In genomic region chr17:1716912-1717695, GRCh38 we compare ENCODE assay signal across 1 cellular context.
TF ChIP-seq lines count a peak whose summit lies in the region.

No MANE protein-coding gene starts in this region.

TF ChIP-seq in K562, 482 proteins besides CTCF, POLR2A, EP300 and RAD21 (continued from another document and continues in another):
- TF ChIP-seq, protein P1, sequence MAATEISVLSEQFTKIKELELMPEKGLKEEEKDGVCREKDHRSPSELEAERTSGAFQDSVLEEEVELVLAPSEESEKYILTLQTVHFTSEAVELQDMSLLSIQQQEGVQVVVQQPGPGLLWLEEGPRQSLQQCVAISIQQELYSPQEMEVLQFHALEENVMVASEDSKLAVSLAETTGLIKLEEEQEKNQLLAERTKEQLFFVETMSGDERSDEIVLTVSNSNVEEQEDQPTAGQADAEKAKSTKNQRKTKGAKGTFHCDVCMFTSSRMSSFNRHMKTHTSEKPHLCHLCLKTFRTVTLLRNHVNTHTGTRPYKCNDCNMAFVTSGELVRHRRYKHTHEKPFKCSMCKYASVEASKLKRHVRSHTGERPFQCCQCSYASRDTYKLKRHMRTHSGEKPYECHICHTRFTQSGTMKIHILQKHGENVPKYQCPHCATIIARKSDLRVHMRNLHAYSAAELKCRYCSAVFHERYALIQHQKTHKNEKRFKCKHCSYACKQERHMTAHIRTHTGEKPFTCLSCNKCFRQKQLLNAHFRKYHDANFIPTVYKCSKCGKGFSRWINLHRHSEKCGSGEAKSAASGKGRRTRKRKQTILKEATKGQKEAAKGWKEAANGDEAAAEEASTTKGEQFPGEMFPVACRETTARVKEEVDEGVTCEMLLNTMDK (IDR thresholded peaks at IDR 0.05; ENCODE audit: borderline replicate concordance, insufficient read depth, low read depth, low read length, poor library complexity, severe bottlenecking): no peak
- TF ChIP-seq, protein P2, sequence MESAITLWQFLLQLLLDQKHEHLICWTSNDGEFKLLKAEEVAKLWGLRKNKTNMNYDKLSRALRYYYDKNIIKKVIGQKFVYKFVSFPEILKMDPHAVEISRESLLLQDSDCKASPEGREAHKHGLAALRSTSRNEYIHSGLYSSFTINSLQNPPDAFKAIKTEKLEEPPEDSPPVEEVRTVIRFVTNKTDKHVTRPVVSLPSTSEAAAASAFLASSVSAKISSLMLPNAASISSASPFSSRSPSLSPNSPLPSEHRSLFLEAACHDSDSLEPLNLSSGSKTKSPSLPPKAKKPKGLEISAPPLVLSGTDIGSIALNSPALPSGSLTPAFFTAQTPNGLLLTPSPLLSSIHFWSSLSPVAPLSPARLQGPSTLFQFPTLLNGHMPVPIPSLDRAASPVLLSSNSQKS (CRISPR knock-in tag; IDR thresholded peaks at IDR 0.05): no peak
- TF ChIP-seq, protein P3, sequence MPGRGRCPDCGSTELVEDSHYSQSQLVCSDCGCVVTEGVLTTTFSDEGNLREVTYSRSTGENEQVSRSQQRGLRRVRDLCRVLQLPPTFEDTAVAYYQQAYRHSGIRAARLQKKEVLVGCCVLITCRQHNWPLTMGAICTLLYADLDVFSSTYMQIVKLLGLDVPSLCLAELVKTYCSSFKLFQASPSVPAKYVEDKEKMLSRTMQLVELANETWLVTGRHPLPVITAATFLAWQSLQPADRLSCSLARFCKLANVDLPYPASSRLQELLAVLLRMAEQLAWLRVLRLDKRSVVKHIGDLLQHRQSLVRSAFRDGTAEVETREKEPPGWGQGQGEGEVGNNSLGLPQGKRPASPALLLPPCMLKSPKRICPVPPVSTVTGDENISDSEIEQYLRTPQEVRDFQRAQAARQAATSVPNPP (IDR thresholded peaks at IDR 0.05; ENCODE audit: borderline replicate concordance, insufficient read depth, insufficient read length): no peak
- TF ChIP-seq HNRNPH1 (optimal IDR thresholded peaks at IDR 0.05; ENCODE audit: low read depth, low read length) (no peak), MTA3 (IDR thresholded peaks at IDR 0.05; ENCODE audit: borderline replicate concordance) (no peak), RBM34 (IDR thresholded peaks at IDR 0.05; ENCODE audit: borderline replicate concordance, insufficient read depth, low read length) (no peak), CEBPG (CRISPR knock-in tag; IDR thresholded peaks at IDR 0.05) (no peak), CEBPG (tag; conservative IDR thresholded peaks at IDR 0.05 in 1 of 2, IDR thresholded peaks at IDR 0.05 in 1 of 2) (no peak), ZNF175 (CRISPR knock-in tag; IDR thresholded peaks at IDR 0.05; ENCODE audit: low read depth) (no peak), SLC30A9 (CRISPR knock-in tag; IDR thresholded peaks at IDR 0.05) (no peak), SREBF1 (IDR thresholded peaks at IDR 0.05; ENCODE audit: borderline replicate concordance, low read depth, low read length) (no peak), E2F3 (CRISPR knock-in tag; IDR thresholded peaks at IDR 0.05) (no peak), ZNF586 (CRISPR knock-in tag; conservative IDR thresholded peaks at IDR 0.05) (no peak), ZNF165 (CRISPR knock-in tag; IDR thresholded peaks at IDR 0.05; ENCODE audit: borderline replicate concordance) (no peak), NFATC3 (IDR thresholded peaks at IDR 0.05) (no peak), MECOM (CRISPR knock-in tag; IDR thresholded peaks at IDR 0.05) (no peak), TAL1 (IDR thresholded peaks at IDR 0.05) (no peak), ZNF551 (CRISPR knock-in tag; IDR thresholded peaks at IDR 0.05) (no peak), ZNF780A (CRISPR knock-in tag; IDR thresholded peaks at IDR 0.05) (no peak), RBM14 (IDR thresholded peaks at IDR 0.05; ENCODE audit: borderline replicate concordance, insufficient read depth, low read depth, low read length) (no peak), CBX3 (IDR thresholded peaks at IDR 0.05; ENCODE audit: borderline replicate concordance in 1 of 2, low read length in 2 of 2) (no peak; a peak in 1 of 3 replicates), E2F4 (CRISPR knock-in tag; IDR thresholded peaks at IDR 0.05; ENCODE audit: low read depth) (no peak), CCNT2 (IDR thresholded peaks at IDR 0.05; ENCODE audit: borderline replicate concordance, extremely low read depth, insufficient read length, low read depth, low read length) (peak; percentile 53), RAD51 (IDR thresholded peaks at IDR 0.05; ENCODE audit: borderline replicate concordance, low read depth) (no peak), SIX5 (IDR thresholded peaks at IDR 0.05; ENCODE audit: borderline replicate concordance in 1 of 2, insufficient read depth in 1 of 2, low read depth in 1 of 2, low read length in 2 of 2) (no peak), NR4A1 (CRISPR knock-in tag; IDR thresholded peaks at IDR 0.05) (no peak), NR4A1 (tag; IDR thresholded peaks at IDR 0.05) (0 out of 2 replicates have a peak, but pooled peaks have one; percentile 9), MEF2A (IDR thresholded peaks at IDR 0.05; ENCODE audit: control insufficient read depth, low read depth, low read length) (no peak), GABPA (tag; conservative IDR thresholded peaks at IDR 0.05; ENCODE audit: low read depth) (0 out of 2 replicates have a peak, but pooled peaks have one; percentile 35), DPF2 (IDR thresholded peaks at IDR 0.05) (peak; percentile 60; the same call in 1 of the 2 replicates), CBX5 (IDR thresholded peaks at IDR 0.05; ENCODE audit: borderline replicate concordance, low read depth) (no peak), FOXA1 (IDR thresholded peaks at IDR 0.05; ENCODE audit: borderline replicate concordance) (no peak), FOXJ3 (CRISPR knock-in tag; IDR thresholded peaks at IDR 0.05) (no peak), U2AF2 (optimal IDR thresholded peaks at IDR 0.05; ENCODE audit: low read depth, low read length) (no peak), PHTF2 (CRISPR knock-in tag; IDR thresholded peaks at IDR 0.05) (no peak), ZEB2 (IDR thresholded peaks at IDR 0.05) (no peak), BRCA1 (IDR thresholded peaks at IDR 0.05) (no peak), BRCA1 (CRISPR knock-in tag; IDR thresholded peaks at IDR 0.05) (no peak), ZNF212 (CRISPR knock-in tag; IDR thresholded peaks at IDR 0.05) (no peak), RFX7 (CRISPR knock-in tag; IDR thresholded peaks at IDR 0.05) (no peak), ZC3H11A (IDR thresholded peaks at IDR 0.05; ENCODE audit: low read depth, low read length) (no peak), ZNF79 (CRISPR knock-in tag; IDR thresholded peaks at IDR 0.05; ENCODE audit: low read depth) (no peak), NFXL1 (CRISPR knock-in tag; IDR thresholded peaks at IDR 0.05) (no peak), ARNT (IDR thresholded peaks at IDR 0.05) (peak; percentile 12 to 67; a peak in 2 of 4 replicates), ILF3 (IDR thresholded peaks at IDR 0.05; ENCODE audit: borderline replicate concordance) (no peak), ZNF282 (CRISPR knock-in tag; IDR thresholded peaks at IDR 0.05) (no peak), HNRNPK (IDR thresholded peaks at IDR 0.05; ENCODE audit: low read depth, low read length, poor library complexity, severe bottlenecking) (no peak), CHD2 (IDR thresholded peaks at IDR 0.05; ENCODE audit: low read depth, low read length) (peak; percentile 75), SRSF1 (IDR thresholded peaks at IDR 0.05; ENCODE audit: low read depth, low read length) (no peak), ZNF232 (CRISPR knock-in tag; IDR thresholded peaks at IDR 0.05) (no peak), BCL6 (CRISPR knock-in tag; IDR thresholded peaks at IDR 0.05) (no peak), ZNF655 (CRISPR knock-in tag; IDR thresholded peaks at IDR 0.05) (no peak), CHCHD3 (CRISPR knock-in tag; IDR thresholded peaks at IDR 0.05) (0 out of 2 replicates have a peak, but pooled peaks have one; percentile 40), SP2 (IDR thresholded peaks at IDR 0.05; ENCODE audit: extremely low read depth, low read depth, low read length, poor library complexity, severe bottlenecking) (no peak), RCOR1 (IDR thresholded peaks at IDR 0.05; ENCODE audit: borderline replicate concordance in 1 of 2, low read depth in 2 of 2, low read length in 2 of 2) (peak; percentile 18 to 80; a peak in 3 of 4 replicates)
- TF ChIP-seq, protein P4, sequence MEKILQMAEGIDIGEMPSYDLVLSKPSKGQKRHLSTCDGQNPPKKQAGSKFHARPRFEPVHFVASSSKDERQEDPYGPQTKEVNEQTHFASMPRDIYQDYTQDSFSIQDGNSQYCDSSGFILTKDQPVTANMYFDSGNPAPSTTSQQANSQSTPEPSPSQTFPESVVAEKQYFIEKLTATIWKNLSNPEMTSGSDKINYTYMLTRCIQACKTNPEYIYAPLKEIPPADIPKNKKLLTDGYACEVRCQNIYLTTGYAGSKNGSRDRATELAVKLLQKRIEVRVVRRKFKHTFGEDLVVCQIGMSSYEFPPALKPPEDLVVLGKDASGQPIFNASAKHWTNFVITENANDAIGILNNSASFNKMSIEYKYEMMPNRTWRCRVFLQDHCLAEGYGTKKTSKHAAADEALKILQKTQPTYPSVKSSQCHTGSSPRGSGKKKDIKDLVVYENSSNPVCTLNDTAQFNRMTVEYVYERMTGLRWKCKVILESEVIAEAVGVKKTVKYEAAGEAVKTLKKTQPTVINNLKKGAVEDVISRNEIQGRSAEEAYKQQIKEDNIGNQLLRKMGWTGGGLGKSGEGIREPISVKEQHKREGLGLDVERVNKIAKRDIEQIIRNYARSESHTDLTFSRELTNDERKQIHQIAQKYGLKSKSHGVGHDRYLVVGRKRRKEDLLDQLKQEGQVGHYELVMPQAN (IDR thresholded peaks at IDR 0.05; ENCODE audit: borderline replicate concordance): peak; percentile 77
- TF ChIP-seq, protein P5, sequence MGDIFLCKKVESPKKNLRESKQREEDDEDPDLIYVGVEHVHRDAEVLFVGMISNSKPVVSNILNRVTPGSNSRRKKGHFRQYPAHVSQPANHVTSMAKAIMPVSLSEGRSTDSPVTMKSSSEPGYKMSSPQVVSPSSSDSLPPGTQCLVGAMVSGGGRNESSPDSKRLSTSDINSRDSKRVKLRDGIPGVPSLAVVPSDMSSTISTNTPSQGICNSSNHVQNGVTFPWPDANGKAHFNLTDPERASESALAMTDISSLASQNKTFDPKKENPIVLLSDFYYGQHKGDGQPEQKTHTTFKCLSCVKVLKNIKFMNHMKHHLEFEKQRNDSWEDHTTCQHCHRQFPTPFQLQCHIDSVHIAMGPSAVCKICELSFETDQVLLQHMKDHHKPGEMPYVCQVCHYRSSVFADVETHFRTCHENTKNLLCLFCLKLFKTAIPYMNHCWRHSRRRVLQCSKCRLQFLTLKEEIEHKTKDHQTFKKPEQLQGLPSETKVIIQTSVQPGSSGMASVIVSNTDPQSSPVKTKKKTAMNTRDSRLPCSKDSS (IDR thresholded peaks at IDR 0.05; ENCODE audit: low read depth, partially characterized antibody): no peak
- TF ChIP-seq, protein P6, sequence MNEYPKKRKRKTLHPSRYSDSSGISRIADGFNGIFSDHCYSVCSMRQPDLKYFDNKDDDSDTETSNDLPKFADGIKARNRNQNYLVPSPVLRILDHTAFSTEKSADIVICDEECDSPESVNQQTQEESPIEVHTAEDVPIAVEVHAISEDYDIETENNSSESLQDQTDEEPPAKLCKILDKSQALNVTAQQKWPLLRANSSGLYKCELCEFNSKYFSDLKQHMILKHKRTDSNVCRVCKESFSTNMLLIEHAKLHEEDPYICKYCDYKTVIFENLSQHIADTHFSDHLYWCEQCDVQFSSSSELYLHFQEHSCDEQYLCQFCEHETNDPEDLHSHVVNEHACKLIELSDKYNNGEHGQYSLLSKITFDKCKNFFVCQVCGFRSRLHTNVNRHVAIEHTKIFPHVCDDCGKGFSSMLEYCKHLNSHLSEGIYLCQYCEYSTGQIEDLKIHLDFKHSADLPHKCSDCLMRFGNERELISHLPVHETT (CRISPR knock-in tag; conservative IDR thresholded peaks at IDR 0.05 in 1 of 2, IDR thresholded peaks at IDR 0.05 in 1 of 2): no peak; a peak in 1 of 4 replicates
- TF ChIP-seq, protein P7, sequence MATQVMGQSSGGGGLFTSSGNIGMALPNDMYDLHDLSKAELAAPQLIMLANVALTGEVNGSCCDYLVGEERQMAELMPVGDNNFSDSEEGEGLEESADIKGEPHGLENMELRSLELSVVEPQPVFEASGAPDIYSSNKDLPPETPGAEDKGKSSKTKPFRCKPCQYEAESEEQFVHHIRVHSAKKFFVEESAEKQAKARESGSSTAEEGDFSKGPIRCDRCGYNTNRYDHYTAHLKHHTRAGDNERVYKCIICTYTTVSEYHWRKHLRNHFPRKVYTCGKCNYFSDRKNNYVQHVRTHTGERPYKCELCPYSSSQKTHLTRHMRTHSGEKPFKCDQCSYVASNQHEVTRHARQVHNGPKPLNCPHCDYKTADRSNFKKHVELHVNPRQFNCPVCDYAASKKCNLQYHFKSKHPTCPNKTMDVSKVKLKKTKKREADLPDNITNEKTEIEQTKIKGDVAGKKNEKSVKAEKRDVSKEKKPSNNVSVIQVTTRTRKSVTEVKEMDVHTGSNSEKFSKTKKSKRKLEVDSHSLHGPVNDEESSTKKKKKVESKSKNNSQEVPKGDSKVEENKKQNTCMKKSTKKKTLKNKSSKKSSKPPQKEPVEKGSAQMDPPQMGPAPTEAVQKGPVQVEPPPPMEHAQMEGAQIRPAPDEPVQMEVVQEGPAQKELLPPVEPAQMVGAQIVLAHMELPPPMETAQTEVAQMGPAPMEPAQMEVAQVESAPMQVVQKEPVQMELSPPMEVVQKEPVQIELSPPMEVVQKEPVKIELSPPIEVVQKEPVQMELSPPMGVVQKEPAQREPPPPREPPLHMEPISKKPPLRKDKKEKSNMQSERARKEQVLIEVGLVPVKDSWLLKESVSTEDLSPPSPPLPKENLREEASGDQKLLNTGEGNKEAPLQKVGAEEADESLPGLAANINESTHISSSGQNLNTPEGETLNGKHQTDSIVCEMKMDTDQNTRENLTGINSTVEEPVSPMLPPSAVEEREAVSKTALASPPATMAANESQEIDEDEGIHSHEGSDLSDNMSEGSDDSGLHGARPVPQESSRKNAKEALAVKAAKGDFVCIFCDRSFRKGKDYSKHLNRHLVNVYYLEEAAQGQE (CRISPR knock-in tag; IDR thresholded peaks at IDR 0.05; ENCODE audit: low read depth): no peak
